In genomic region chr20:2599265-2600060, GRCh38 we compare ENCODE assay signal across 16 cellular contexts. TPM values are rescaled to one million over a fixed set of nuclear protein-coding genes. Genes with fewer than 3 reads are reported as not detected.
A peak's percentile ranks its signal among the peaks of the same experiment; 100 is the strongest.
DNase-seq lines count a peak whose midpoint lies in the region; ATAC-seq, FAIRE-seq and TF ChIP-seq lines count a peak whose summit lies in the region.
"Had no signal": no experiment of that assay in that cellular context is flagged by ENCODE, and none has a peak within 500 bp of the region (broad histone marks: within the 10 kb centered on the region; RNA-seq: fewer than 3 reads in every experiment).

No MANE protein-coding gene starts in this region.

- ATAC-seq in mucosa of descending colon (peak; percentile 77), GM21717 (IDR thresholded peaks at IDR 0.05; ENCODE audit: unreplicated experiment) (no peak)
- ATAC-seq: stimulated activated naive B cell treated with anti-CD40 and anti-IgM and Interleukin-4, amounts not matched to agents 10 μg/mL and 1 μg/mL and 100 μg/mL, for 72 hours; T-cell had no signal

- no peaks in the 10 kb centered on the region for H3K36me3 ChIP-seq in colonic mucosa
- H3K36me3 ChIP-seq in mucosa of descending colon (ENCODE audit: low read depth), result no peaks in the 10 kb centered on the region
- H3K36me3 ChIP-seq: ovary, upper lobe of left lung had no signal

- no peak for TF ChIP-seq CTCF in colonic mucosa (IDR thresholded peaks at IDR 0.05)
- no peak for TF ChIP-seq CTCF in mucosa of descending colon (IDR thresholded peaks at IDR 0.05)

- H3K27me3 ChIP-seq in colonic mucosa, result no peaks in the 10 kb centered on the region
- H3K27me3 ChIP-seq: ovary, upper lobe of left lung had no signal

- H3K9me3 ChIP-seq in colonic mucosa (no peaks in the 10 kb centered on the region), mucosa of descending colon (no peaks in the 10 kb centered on the region)
- H3K9me3 ChIP-seq: ovary, upper lobe of left lung had no signal

- FAIRE-seq in HTR-8/SVneo (lab: Jason Lieb, UNC), result no peak
- FAIRE-seq: endothelial cell of umbilical vein had no signal

- H3K4me1 ChIP-seq in colonic mucosa, result peaks cover 1% of the 10 kb centered on the region
- H3K4me1 ChIP-seq in mucosa of descending colon (ENCODE audit: low read depth), result peaks cover 9% of the 10 kb centered on the region
- H3K4me1 ChIP-seq: upper lobe of left lung had no signal

- intact Hi-C loops in colonic mucosa (cut with DNase I), result no loop called here
- intact Hi-C loops in mucosa of descending colon (cut with DNase I, micrococcal nuclease), result no loop called here

- peak overlapping the region; percentile 68 for H3K27ac ChIP-seq in colonic mucosa
- H3K27ac ChIP-seq: 22Rv1, ovary, skin epidermis, upper lobe of left lung had no signal

- DNase-seq in NCI-H1092 treated with DMSO at 0.1 percent for 48 hours (lab: John Stamatoyannopoulos, UW), result peak; percentile 5
- DNase-seq in NCI-H1092 (lab: John Stamatoyannopoulos, UW), result no peak
- peak; percentile 59 for DNase-seq in HTR-8/SVneo (ENCODE audit: insufficient read length, low spot score)
- peak; percentile 59 for DNase-seq in colonic mucosa
- DNase-seq in mucosa of descending colon, result peak in 2 of 3 donors; percentile 62 to 63
- DNase-seq in SIG-M5 (lab: John Stamatoyannopoulos, UW), result no peak
- DNase-seq in medulla oblongata (ENCODE audit: extremely low spot score), result no peak
- DNase-seq: DND-41; ovary; stimulated activated naive B cell treated with anti-CD40 and anti-IgM and Interleukin-4, amounts not matched to agents 10 μg/mL and 1 μg/mL and 100 μg/mL, for 72 hours; T-cell; upper lobe of left lung had no signal

- peak overlapping the region in 1 of 2 donors; percentile 56 for H3K9ac ChIP-seq in colonic mucosa (ENCODE audit: low read depth in 2 of 2, low read length in 2 of 2)

- H3K4me3 ChIP-seq in colonic mucosa (no peak overlapping the region), mucosa of descending colon (no peak overlapping the region)
- H3K4me3 ChIP-seq: ovary, skin epidermis, upper lobe of left lung had no signal

RNA-seq across cellular contexts. Expression of gene NOP56, which starts 53.0 kb away (rescaled TPM):
- total RNA-seq in colonic mucosa, result 100 to 1,000 TPM in 1 of 2 donors, 10 to 100 TPM in 1; 66.3 to 186 TPM
- total RNA-seq in mucosa of descending colon, result 100 to 1,000 TPM in 2 of 3 donors, 10 to 100 TPM in 1; 80.8 to 116 (median 107) TPM

Comparison
In these comparisons a context has a peak if more than half of its experiments do, and no peak if none do; other contexts are left out.
1. DNase-seq: peak in NCI-H1092 treated with DMSO at 0.1 percent for 48 hours (single experiment), HTR-8/SVneo (single experiment), colonic mucosa (single experiment) and mucosa of descending colon (2 of 3); none in NCI-H1092 (single experiment), SIG-M5 (single experiment) and medulla oblongata (single experiment).